ENCODE assay signal across 32 cellular contexts in the genomic region with DNA sequence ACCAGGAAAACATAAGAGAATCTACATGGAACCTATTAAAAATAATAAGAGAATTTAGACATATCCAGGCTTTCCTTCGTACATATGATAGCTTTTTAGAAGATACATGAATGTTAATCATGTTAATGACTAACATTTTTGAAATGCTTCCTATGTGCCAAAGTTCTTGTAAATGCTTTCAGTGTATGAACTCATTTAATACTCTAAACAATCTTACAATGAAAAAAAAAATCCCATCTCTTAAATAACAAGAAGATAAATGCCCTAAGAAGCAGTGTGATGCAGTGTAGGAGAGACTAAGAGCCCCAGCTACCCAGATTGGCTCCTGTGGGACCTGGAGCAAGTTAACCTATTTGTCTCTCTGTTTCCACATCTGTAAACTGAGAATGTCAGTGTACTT.
"Had no signal": no experiment of that assay in that cellular context is flagged by ENCODE, and none has a peak within 500 bp of the region (broad histone marks: within the 10 kb centered on the region; RNA-seq: fewer than 3 reads in every experiment).

No MANE protein-coding gene starts in this region.

- H3K27ac ChIP-seq: brain microvascular endothelial cell, esophagus muscularis mucosa, VCaP had no signal

- H3K36me3 ChIP-seq: brain microvascular endothelial cell, esophagus muscularis mucosa had no signal

- H3K27me3 ChIP-seq: brain microvascular endothelial cell, esophagus muscularis mucosa had no signal

- DNase-seq: activated CD4-positive, alpha-beta memory T cell treated with anti-CD3 and anti-CD28 coated beads, Interleukin-2, amount 10 ng/mL, durations not matched to agents 7 days and 5 days; activated CD4-positive, alpha-beta T cell treated with anti-CD3 and anti-CD28 coated beads for 1 hour; activated CD4-positive, alpha-beta T cell treated with anti-CD3 and anti-CD28 coated beads for 4 hours; activated CD4-positive, alpha-beta T cell treated with anti-CD3 and anti-CD28 coated beads, Interleukin-2, amount 10 ng/mL, durations not matched to agents 7 days and 5 days; activated CD4-positive, alpha-beta T cell treated with anti-CD3 and anti-CD28 coated beads, Interleukin-2, amount 50 U/mL, for 4 hours; activated CD8-positive, alpha-beta memory T cell treated with anti-CD3 and anti-CD28 coated beads, Interleukin-2, amount 50 U/mL, for 48 hours; activated gamma-delta T cell; activated naive CD4-positive, alpha-beta T cell; activated naive CD4-positive, alpha-beta T cell treated with anti-CD3 and anti-CD28 coated beads, Interleukin-2, amount 10 ng/mL, durations not matched to agents 7 days and 5 days; activated naive CD8-positive, alpha-beta T cell treated with anti-CD3 and anti-CD28 coated beads, Interleukin-2, amount 10 ng/mL, durations not matched to agents 7 days and 5 days; activated T-cell treated with anti-CD3 and anti-CD28 coated beads for 4 hours; activated T-cell treated with anti-CD3 and anti-CD28 coated beads, Interleukin-2, amount 50 U/mL, for 24 hours; activated T-cell treated with anti-CD3 and anti-CD28 coated beads, Interleukin-2, amount 50 U/mL, for 72 hours; amniotic stem cell; anterior cingulate cortex; brain microvascular endothelial cell; caudate nucleus; cortex of kidney; dermis blood vessel endothelial cell; effector CD4-positive, alpha-beta T cell; effector memory CD8-positive, alpha-beta T cell; erythroblast; head of caudate nucleus; hippocampal formation; T-helper 2 cell had no signal

- H3K4me3 ChIP-seq: esophagus muscularis mucosa had no signal

- FAIRE-seq: astrocyte, colon, frontal cortex had no signal

- H3K4me1 ChIP-seq: esophagus muscularis mucosa had no signal

- ATAC-seq: activated naive CD4-positive, alpha-beta T cell treated with anti-CD3 and anti-CD28 coated beads, Interleukin-2, amount 50 U/mL, for 72 hours; activated T-cell treated with anti-CD3 and anti-CD28 coated beads, Interleukin-2, amount 50 U/mL, for 72 hours; effector memory CD8-positive, alpha-beta T cell; WTC11 had no signal
